ENCODE assay signal across 14 cellular contexts in genomic region chr4:71608674-71609062, GRCh38.
A peak's percentile ranks its signal among the peaks of the same experiment; 100 is the strongest.
DNase-seq lines count a peak whose midpoint lies in the region; ATAC-seq and TF ChIP-seq lines count a peak whose summit lies in the region.
"Had no signal": no experiment of that assay in that cellular context is flagged by ENCODE, and none has a peak within 500 bp of the region (broad histone marks: within the 10 kb centered on the region; RNA-seq: fewer than 3 reads in every experiment).

No MANE protein-coding gene starts in this region.

- H3K4ac ChIP-seq in trophoblast cell (ENCODE audit: low read depth, low read length) = no peak overlapping the region

- peak overlapping the region; percentile 51 for H2BK120ac ChIP-seq in trophoblast cell (ENCODE audit: insufficient read depth, low read length, poor library complexity)

- H3K9ac ChIP-seq in trophoblast cell (ENCODE audit: low read length) = no peak overlapping the region

- DNase-seq in M059J (ENCODE audit: low read depth) (peak; percentile 8), chondrocyte (ENCODE audit: low spot score) (no peak), trophoblast cell (no peak)
- no peak for DNase-seq in stimulated activated CD4-positive, alpha-beta T cell treated with anti-CD3 and anti-CD28 coated beads, Interleukin-1b, Interleukin-23, amount 100 ng/mL, for 48 hours
- DNase-seq: AML-193, NCI-H345, NCI-H69, Peyer's patch, SHP77 treated with DMSO at 0.1 percent for 48 hours had no signal

- H4K12ac ChIP-seq in trophoblast cell (ENCODE audit: low read depth, low read length) = no peak overlapping the region

- WGBS in trophoblast cell (ENCODE audit: extremely low coverage, insufficient coverage, insufficient read length) = no CpG with 5 or more reads among the region's 2 CpGs

- no peak for TF ChIP-seq CTCF in chondrocyte (IDR thresholded peaks at IDR 0.05)

- peak overlapping the region; percentile 47 for H4K91ac ChIP-seq in trophoblast cell (ENCODE audit: low read depth, low read length)

- H3K4me2 ChIP-seq in trophoblast cell (ENCODE audit: low read length) = no peak overlapping the region

- no peaks in the 10 kb centered on the region for H3K79me2 ChIP-seq in ACC112 (ENCODE audit: control insufficient read depth, insufficient read depth, low read length, unreplicated experiment)
- peaks cover 4% of the 10 kb centered on the region for H3K79me2 ChIP-seq in trophoblast cell (ENCODE audit: control insufficient read depth, insufficient read depth, low read length, poor library complexity)

- peaks cover 59% of the 10 kb centered on the region for H3K4me1 Mint-ChIP-seq in chondrocyte (ENCODE audit: low read depth)

- no peak overlapping the region for H2BK12ac ChIP-seq in trophoblast cell (ENCODE audit: low read length)

- H3K18ac ChIP-seq in trophoblast cell (ENCODE audit: low read length) = no peak overlapping the region

- peaks cover 23% of the 10 kb centered on the region for H3K4me1 ChIP-seq in ACC112 (ENCODE audit: control insufficient read depth, insufficient read depth, low read length, unreplicated experiment)
- H3K4me1 ChIP-seq in trophoblast cell (ENCODE audit: control insufficient read depth in 1 of 2, insufficient read depth in 2 of 2, low read length in 2 of 2) = peaks cover 5 to 6% of the 10 kb centered on the region in 2 experiments
- H3K4me1 ChIP-seq: HAP-1, Peyer's patch had no signal

- H2BK5ac ChIP-seq in trophoblast cell (ENCODE audit: low read depth, low read length, poor library complexity) = no peak overlapping the region

- no peaks in the 10 kb centered on the region for H3K27me3 ChIP-seq in ACC112 (ENCODE audit: insufficient read depth, low read length)
- no peaks in the 10 kb centered on the region for H3K27me3 ChIP-seq in trophoblast cell (ENCODE audit: insufficient read depth, low read length)
- H3K27me3 ChIP-seq: Peyer's patch had no signal

- no peaks in the 10 kb centered on the region for H3K27me3 Mint-ChIP-seq in chondrocyte (ENCODE audit: low read depth)

- H3K9me3 Mint-ChIP-seq in chondrocyte (ENCODE audit: low read depth) = peaks cover 7% of the 10 kb centered on the region

- H3K14ac ChIP-seq in trophoblast cell (ENCODE audit: low read length) = no peak overlapping the region

- H3K27ac Mint-ChIP-seq in chondrocyte (ENCODE audit: unreplicated experiment) = peak overlapping the region; percentile 43

- ATAC-seq in GM19023 (IDR thresholded peaks at IDR 0.05; ENCODE audit: unreplicated experiment) (no peak), HG03520 (IDR thresholded peaks at IDR 0.05; ENCODE audit: unreplicated experiment) (no peak), GM18909 (IDR thresholded peaks at IDR 0.05; ENCODE audit: poor library complexity, unreplicated experiment) (no peak)

- peak overlapping the region; percentile 70 for H3K27ac ChIP-seq in ACC112 (ENCODE audit: low read depth, low read length)
- peak overlapping the region; percentile 28 for H3K27ac ChIP-seq in trophoblast cell (ENCODE audit: low read depth, low read length)
- H3K27ac ChIP-seq: Peyer's patch had no signal

- peaks cover 6% of the 10 kb centered on the region for H3K36me3 Mint-ChIP-seq in chondrocyte (ENCODE audit: low read depth)

- peaks cover 10% of the 10 kb centered on the region for H3K79me1 ChIP-seq in trophoblast cell (ENCODE audit: low read length)

- peaks cover 3% of the 10 kb centered on the region for H3K9me3 ChIP-seq in trophoblast cell (ENCODE audit: insufficient read depth, low read depth, low read length)
- H3K9me3 ChIP-seq: HAP-1, Peyer's patch had no signal

- H2AK5ac ChIP-seq in trophoblast cell (ENCODE audit: low read length) = peak overlapping the region; percentile 21

- H4K8ac ChIP-seq in trophoblast cell (ENCODE audit: low read depth, low read length) = no peak overlapping the region

- H3K4me3 ChIP-seq in ACC112 (ENCODE audit: low read depth, low read length) (peak overlapping the region; percentile 39; the same call in 1 of the 2 replicates), trophoblast cell (ENCODE audit: low read depth, low read length) (no peak overlapping the region)
- H3K4me3 ChIP-seq: HAP-1, Peyer's patch had no signal

- H3K36me3 ChIP-seq in ACC112 (ENCODE audit: insufficient read depth, low read length) = no peaks in the 10 kb centered on the region
- peaks cover 0 to 2% of the 10 kb centered on the region in 2 experiments for H3K36me3 ChIP-seq in trophoblast cell (ENCODE audit: control insufficient read depth in 1 of 2, insufficient read depth in 2 of 2, low read length in 2 of 2)
- H3K36me3 ChIP-seq: HAP-1, Peyer's patch had no signal

- no peak overlapping the region for H3K23ac ChIP-seq in trophoblast cell (ENCODE audit: low read length)

- no peak overlapping the region for H2AFZ ChIP-seq in ACC112 (ENCODE audit: low read length, unreplicated experiment)
- H2AFZ ChIP-seq in trophoblast cell (ENCODE audit: insufficient read depth, low read length, poor library complexity) = no peak overlapping the region

- H3K4me3 Mint-ChIP-seq in chondrocyte (ENCODE audit: unreplicated experiment) = peak overlapping the region; percentile 1
